ENCODE assay signal across 10 cellular contexts in the genomic region with DNA sequence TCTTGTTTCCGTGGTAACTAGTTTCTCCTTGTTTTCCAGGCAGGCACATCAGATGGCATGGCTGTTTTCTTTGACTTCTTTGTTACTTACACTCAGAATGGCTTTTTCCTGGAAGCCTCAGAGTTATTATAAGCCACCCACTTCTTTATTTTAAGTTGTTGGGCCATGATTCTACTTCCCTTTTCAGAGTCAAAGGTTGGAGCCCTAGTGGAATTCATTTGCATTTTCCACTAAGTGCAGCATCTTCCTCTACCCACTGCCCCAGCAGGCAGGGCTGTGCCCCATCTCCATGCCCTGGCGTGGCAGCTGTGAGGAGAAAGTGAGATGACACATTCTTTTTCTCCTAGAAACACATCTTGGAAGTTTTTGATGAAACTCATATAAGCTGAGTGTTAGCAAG.
DNase-seq lines count a peak whose midpoint lies in the region; ATAC-seq lines count a peak whose summit lies in the region.
"Had no signal": no experiment of that assay in that cellular context is flagged by ENCODE, and none has a peak within 500 bp of the region (broad histone marks: within the 10 kb centered on the region; RNA-seq: fewer than 3 reads in every experiment).

No MANE protein-coding gene starts in this region.

- peak overlapping the region; percentile 62 for H3K27ac Mint-ChIP-seq in activated T-helper 2 cell treated with anti-CD3 and anti-CD28 coated beads, Interferon-gamma antibody, Interleukin-2, Interleukin-4, amounts not matched to agents 10 μg/mL and 5 μg/mL and 100 μg/mL, durations not matched to agents 14 hours and 24 hours and 36 hours
- H3K27ac Mint-ChIP-seq in naive B cell: peak overlapping the region in 3 of 6 donors; percentile 54 to 88 (median 72)

- peaks cover 1% of the 10 kb centered on the region for H3K27me3 Mint-ChIP-seq in activated T-helper 2 cell treated with anti-CD3 and anti-CD28 coated beads, Interferon-gamma antibody, Interleukin-2, Interleukin-4, amounts not matched to agents 10 μg/mL and 5 μg/mL and 100 μg/mL, durations not matched to agents 14 hours and 24 hours and 36 hours (ENCODE audit: low read depth)
- no peaks in the 10 kb centered on the region for H3K27me3 Mint-ChIP-seq in naive B cell

- DNase-seq in COLO829 (ENCODE audit: low spot score) (peak; percentile 29), LHCN-M2 (ENCODE audit: low read depth) (peak; percentile 38), naive B cell (peak; percentile 42), NCI-H1694 treated with DMSO at 0.1 percent for 48 hours (lab: John Stamatoyannopoulos, UW) (no peak)
- DNase-seq in activated T-helper 2 cell treated with anti-CD3 and anti-CD28 coated beads, Interferon-gamma antibody, Interleukin-2, Interleukin-4, amounts not matched to agents 10 μg/mL and 5 μg/mL and 100 μg/mL, durations not matched to agents 14 hours and 24 hours and 36 hours (ENCODE audit: low spot score): no peak
- DNase-seq: islet precursor cell, T1000 had no signal

- ATAC-seq in naive B cell (ENCODE audit: low read depth in 2 of 2) (peak; percentile 98), GM19452 (IDR thresholded peaks at IDR 0.05; ENCODE audit: unreplicated experiment) (no peak), GM21381 (IDR thresholded peaks at IDR 0.05; ENCODE audit: unreplicated experiment) (no peak), GM21786 (IDR thresholded peaks at IDR 0.05; ENCODE audit: unreplicated experiment) (no peak)

- no peaks in the 10 kb centered on the region for H3K9me3 Mint-ChIP-seq in activated T-helper 2 cell treated with anti-CD3 and anti-CD28 coated beads, Interferon-gamma antibody, Interleukin-2, Interleukin-4, amounts not matched to agents 10 μg/mL and 5 μg/mL and 100 μg/mL, durations not matched to agents 14 hours and 24 hours and 36 hours
- H3K9me3 Mint-ChIP-seq in naive B cell: peaks cover 0 to 6% (median 0%) of the 10 kb centered on the region in 7 donors

- peaks cover 14% of the 10 kb centered on the region for H3K36me3 Mint-ChIP-seq in activated T-helper 2 cell treated with anti-CD3 and anti-CD28 coated beads, Interferon-gamma antibody, Interleukin-2, Interleukin-4, amounts not matched to agents 10 μg/mL and 5 μg/mL and 100 μg/mL, durations not matched to agents 14 hours and 24 hours and 36 hours (ENCODE audit: low read depth)
- peaks cover 0 to 8% of the 10 kb centered on the region in 2 donors for H3K36me3 Mint-ChIP-seq in naive B cell

- H3K4me3 Mint-ChIP-seq in activated T-helper 2 cell treated with anti-CD3 and anti-CD28 coated beads, Interferon-gamma antibody, Interleukin-2, Interleukin-4, amounts not matched to agents 10 μg/mL and 5 μg/mL and 100 μg/mL, durations not matched to agents 14 hours and 24 hours and 36 hours (ENCODE audit: low read depth): no peak overlapping the region
- H3K4me3 Mint-ChIP-seq in naive B cell: peak overlapping the region in 4 of 8 donors; percentile 55 to 78 (median 65)

- peaks cover 52% of the 10 kb centered on the region for H3K4me1 Mint-ChIP-seq in activated T-helper 2 cell treated with anti-CD3 and anti-CD28 coated beads, Interferon-gamma antibody, Interleukin-2, Interleukin-4, amounts not matched to agents 10 μg/mL and 5 μg/mL and 100 μg/mL, durations not matched to agents 14 hours and 24 hours and 36 hours (ENCODE audit: low read depth)
- H3K4me1 Mint-ChIP-seq in naive B cell: peaks cover 36 to 39% (median 38%) of the 10 kb centered on the region in 3 donors

- intact Hi-C loops in activated T-helper 2 cell treated with anti-CD3 and anti-CD28 coated beads, Interferon-gamma antibody, Interleukin-2, Interleukin-4, amounts not matched to agents 10 μg/mL and 5 μg/mL and 100 μg/mL, durations not matched to agents 14 hours and 24 hours and 36 hours (cut with micrococcal nuclease): loop anchor here (2.0 kb wide), 1 partner anchor 14 kb away; no protein-coding TSS in a partner anchor

Comparison
In these comparisons a context has a peak if more than half of its experiments do, and no peak if none do; other contexts are left out.
1. DNase-seq: peak in COLO829 (single experiment), LHCN-M2 (single experiment) and naive B cell (single experiment); none in activated T-helper 2 cell treated with anti-CD3 and anti-CD28 coated beads, Interferon-gamma antibody, Interleukin-2, Interleukin-4, amounts not matched to agents 10 μg/mL and 5 μg/mL and 100 μg/mL, durations not matched to agents 14 hours and 24 hours and 36 hours (single experiment) and NCI-H1694 treated with DMSO at 0.1 percent for 48 hours (single experiment).
2. ATAC-seq: peak in naive B cell (2 of 2); none in GM19452 (single experiment), GM21381 (single experiment) and GM21786 (single experiment).